22 cellular contexts compared by ENCODE assay signal in genomic region chr3:114444216-114444615, GRCh38.
"Had no signal": no experiment of that assay in that cellular context is flagged by ENCODE, and none has a peak within 500 bp of the region (broad histone marks: within the 10 kb centered on the region; RNA-seq: fewer than 3 reads in every experiment).

No MANE protein-coding gene starts in this region.

- ATAC-seq: activated CD8-positive, alpha-beta T cell treated with anti-CD3 and anti-CD28 coated beads for 36 hours; activated T-cell treated with anti-CD3 and anti-CD28 coated beads, Interleukin-2, amount 50 U/mL, for 72 hours had no signal

- H3K9me3 ChIP-seq: colonic mucosa, Peyer's patch had no signal

- H3K36me3 Mint-ChIP-seq: activated naive CD4-positive, alpha-beta T cell treated with anti-CD3 and anti-CD28 coated beads, Interleukin-2, amount 50 U/mL, for 24 hours had no signal

- H3K4me3 Mint-ChIP-seq: activated CD8-positive, alpha-beta T cell treated with anti-CD3 and anti-CD28 coated beads for 36 hours; activated naive CD4-positive, alpha-beta T cell treated with anti-CD3 and anti-CD28 coated beads, Interleukin-2, amount 50 U/mL, for 24 hours; activated T-cell treated with anti-CD3 and anti-CD28 coated beads, Interleukin-2, amount 50 U/mL, for 72 hours had no signal

- H3K27ac Mint-ChIP-seq: activated CD8-positive, alpha-beta T cell treated with anti-CD3 and anti-CD28 coated beads for 36 hours; activated naive CD4-positive, alpha-beta T cell treated with anti-CD3 and anti-CD28 coated beads, Interleukin-2, amount 50 U/mL, for 24 hours; activated T-cell treated with anti-CD3 and anti-CD28 coated beads, Interleukin-2, amount 50 U/mL, for 72 hours; activated T-helper 2 cell treated with anti-CD3 and anti-CD28 coated beads, Interferon-gamma antibody, Interleukin-2, Interleukin-4, amounts not matched to agents 10 μg/mL and 5 μg/mL and 100 μg/mL, durations not matched to agents 14 hours and 24 hours and 36 hours had no signal

- H3K27ac ChIP-seq: colonic mucosa, Peyer's patch had no signal

- H3K36me3 ChIP-seq: colonic mucosa, Peyer's patch had no signal

- H3K27me3 ChIP-seq: colonic mucosa, Peyer's patch had no signal

- H3K9me3 Mint-ChIP-seq: activated CD8-positive, alpha-beta T cell treated with anti-CD3 and anti-CD28 coated beads for 36 hours; activated naive CD4-positive, alpha-beta T cell treated with anti-CD3 and anti-CD28 coated beads, Interleukin-2, amount 50 U/mL, for 24 hours; activated T-cell treated with anti-CD3 and anti-CD28 coated beads, Interleukin-2, amount 50 U/mL, for 72 hours; activated T-helper 2 cell treated with anti-CD3 and anti-CD28 coated beads, Interferon-gamma antibody, Interleukin-2, Interleukin-4, amounts not matched to agents 10 μg/mL and 5 μg/mL and 100 μg/mL, durations not matched to agents 14 hours and 24 hours and 36 hours had no signal

- H3K27me3 Mint-ChIP-seq: activated CD8-positive, alpha-beta T cell treated with anti-CD3 and anti-CD28 coated beads for 36 hours; activated naive CD4-positive, alpha-beta T cell treated with anti-CD3 and anti-CD28 coated beads, Interleukin-2, amount 50 U/mL, for 24 hours had no signal

- H3K4me1 ChIP-seq: colonic mucosa, Peyer's patch had no signal

- H3K4me3 ChIP-seq: colonic mucosa, Peyer's patch had no signal

- DNase-seq: activated CD4-positive, CD25-positive, alpha-beta regulatory T cell; activated CD8-positive, alpha-beta memory T cell treated with anti-CD3 and anti-CD28 coated beads, Interleukin-2, amount 50 U/mL, for 4 hours; activated CD8-positive, alpha-beta T cell treated with anti-CD3 and anti-CD28 coated beads for 36 hours; activated T-cell treated with anti-CD3 and anti-CD28 coated beads, Interleukin-2, amount 50 U/mL, for 72 hours; aorta; caudate nucleus; colonic mucosa; Kasumi-1; KBM-7; NCI-H1105; NCI-H1436; NCI-H1694 treated with DMSO at 0.1 percent for 48 hours; NCI-H2029 treated with DMSO at 0.1 percent for 48 hours; NCI-H510A treated with DMSO at 0.1 percent for 48 hours; NCI-H69; NK-92 treated with Interleukin-12 subunit alpha and Interleukin-12 subunit beta, amount 100 ng/mL, for 24 hours; Peyer's patch; SHP77; T-helper 2 cell; T1000 had no signal
